11 cellular contexts compared by ENCODE assay signal in the genomic region with DNA sequence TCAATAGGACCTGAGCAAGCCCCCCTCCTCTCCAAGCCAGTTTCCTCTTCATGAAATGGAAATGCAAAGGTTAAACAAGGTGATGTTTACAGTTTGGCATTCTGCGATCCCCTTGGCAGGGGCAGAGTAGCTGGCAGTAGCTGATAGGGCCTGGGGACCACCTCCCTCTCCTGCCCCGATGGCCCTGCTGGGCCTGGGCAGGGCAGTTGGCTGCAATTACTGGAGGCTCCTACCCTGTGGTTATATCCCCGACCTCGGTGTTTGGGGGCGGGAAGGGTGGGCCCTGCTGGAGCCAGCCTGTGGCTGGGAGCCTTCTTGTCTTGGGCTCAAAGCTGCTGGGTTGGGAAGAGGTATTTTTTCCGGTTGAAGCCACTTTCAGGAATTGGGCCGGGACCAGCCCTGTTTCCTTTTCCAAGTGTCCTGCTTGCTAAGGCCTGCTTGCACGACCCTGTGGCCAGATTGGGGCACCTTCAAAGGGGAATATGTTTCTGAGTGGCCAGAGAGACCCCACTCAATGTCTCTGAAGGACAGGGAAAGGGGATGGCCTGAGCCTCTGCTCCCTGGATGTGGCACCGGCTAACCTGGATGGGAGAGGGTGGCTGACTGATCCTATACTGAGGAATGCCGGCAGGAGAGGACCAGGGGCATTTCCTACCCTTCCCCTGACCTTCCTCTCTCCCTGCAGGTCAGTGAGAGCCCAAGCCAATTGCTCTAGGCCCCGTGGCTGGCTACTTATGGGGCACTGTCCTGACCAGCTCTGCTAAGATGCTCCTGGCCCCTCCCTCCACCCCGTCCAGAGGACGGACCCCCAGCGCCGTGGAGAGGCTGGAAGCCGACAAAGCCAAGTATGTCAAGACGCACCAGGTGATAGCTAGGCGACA. TPM values are rescaled to one million over a fixed set of nuclear protein-coding genes. Genes with fewer than 3 reads are reported as not detected.
A peak's percentile ranks its signal among the peaks of the same experiment; 100 is the strongest.
DNase-seq lines count a peak whose midpoint lies in the region; ATAC-seq, FAIRE-seq and TF ChIP-seq lines count a peak whose summit lies in the region.
"Had no signal": no experiment of that assay in that cellular context is flagged by ENCODE, and none has a peak within 500 bp of the region (broad histone marks: within the 10 kb centered on the region; RNA-seq: fewer than 3 reads in every experiment).

No MANE protein-coding gene starts in this region.

- H3K4me3 ChIP-seq in BLaER1 (peak overlapping the region; percentile 69), Peyer's patch (peak overlapping the region; percentile 24 to 59 (median 52)), left ventricle myocardium inferior (peak overlapping the region; percentile 68), parathyroid adenoma (ENCODE audit: low read depth, low read length) (peak overlapping the region; percentile 42)

- H3K27me3 ChIP-seq in BLaER1, result no peaks in the 10 kb centered on the region
- H3K27me3 ChIP-seq in Peyer's patch, result peaks cover 0 to 10% of the 10 kb centered on the region in 2 donors
- peaks cover 3% of the 10 kb centered on the region for H3K27me3 ChIP-seq in left ventricle myocardium inferior (ENCODE audit: low read depth)
- H3K27me3 ChIP-seq in parathyroid adenoma (ENCODE audit: control insufficient read depth, insufficient read depth, low read length), result no peaks in the 10 kb centered on the region

- H3K4me1 ChIP-seq in BLaER1, result peaks cover 98% of the 10 kb centered on the region
- H3K4me1 ChIP-seq in Peyer's patch, result peaks cover 3 to 18% (median 10%) of the 10 kb centered on the region in 4 donors
- peaks cover 84% of the 10 kb centered on the region for H3K4me1 ChIP-seq in left ventricle myocardium inferior
- no peaks in the 10 kb centered on the region for H3K4me1 ChIP-seq in parathyroid adenoma

- H3K9me3 ChIP-seq in BLaER1 (no peaks in the 10 kb centered on the region), Peyer's patch (no peaks in the 10 kb centered on the region), left ventricle myocardium inferior (replicated peaks) (no peaks in the 10 kb centered on the region), parathyroid adenoma (ENCODE audit: control insufficient read depth, low read length) (no peaks in the 10 kb centered on the region)

- CTCF ChIA-PET in GM10248 (lab: Yijun Ruan, JAX), result interaction anchor here (1.2 to 1.5 kb wide), 2 partner anchors 16 to 49 kb away, joined by 4 read pairs; a partner anchor contains a TSS

- H3K9ac ChIP-seq in BLaER1, result peak overlapping the region; percentile 86
- no peak overlapping the region for H3K9ac ChIP-seq in parathyroid adenoma

- POLR2A ChIA-PET in GM10248 (lab: Yijun Ruan, JAX), result no interaction called here

- no peak for FAIRE-seq in HTR-8/SVneo (lab: Jason Lieb, UNC)
- FAIRE-seq: D721Med had no signal

- intact Hi-C loops in left ventricle myocardium inferior (cut with micrococcal nuclease), result no loop called here

- H2AFZ ChIP-seq in parathyroid adenoma, result peak overlapping the region; percentile 85

- peak overlapping the region; percentile 100 for H3K4me2 ChIP-seq in BLaER1
- H3K4me2 ChIP-seq in parathyroid adenoma (ENCODE audit: low read length), result peak overlapping the region; percentile 85

- ATAC-seq in HG03432 (IDR thresholded peaks at IDR 0.05; ENCODE audit: unreplicated experiment) (no peak), HG02870 (IDR thresholded peaks at IDR 0.05; ENCODE audit: unreplicated experiment) (no peak)

- no peaks in the 10 kb centered on the region for H3K79me2 ChIP-seq in parathyroid adenoma

- H3K27ac ChIP-seq in BLaER1 (peak overlapping the region; percentile 88), Peyer's patch (peak overlapping the region in 1 of 4 donors; percentile 3), left ventricle myocardium inferior (replicated peaks) (peak overlapping the region; percentile 98), parathyroid adenoma (peak overlapping the region; percentile 54)

- no peak for TF ChIP-seq POLR2A in Peyer's patch (IDR thresholded peaks at IDR 0.05)

- H4K20me1 ChIP-seq in BLaER1, result no peaks in the 10 kb centered on the region

- H3K36me3 ChIP-seq in BLaER1 (no peaks in the 10 kb centered on the region), Peyer's patch (no peaks in the 10 kb centered on the region), left ventricle myocardium inferior (no peaks in the 10 kb centered on the region), parathyroid adenoma (ENCODE audit: control insufficient read depth, insufficient read depth, low read length) (no peaks in the 10 kb centered on the region)

- no peak for TF ChIP-seq CTCF in Peyer's patch (IDR thresholded peaks at IDR 0.05)
- no peak for TF ChIP-seq CTCF in left ventricle myocardium inferior (IDR thresholded peaks at IDR 0.05; ENCODE audit: borderline replicate concordance)
- no peak for TF ChIP-seq CTCF in parathyroid adenoma (IDR thresholded peaks at IDR 0.05)
- no peak for TF ChIP-seq CTCF in GM10248 (IDR thresholded peaks at IDR 0.05; ENCODE audit: control extremely low read depth, extremely low read depth, low read depth, missing control alignments)

- DNase-seq in Peyer's patch (no peak), left ventricle myocardium inferior (no peak), HTR-8/SVneo (ENCODE audit: insufficient read length, low spot score) (no peak), GM10248 (ENCODE audit: extremely low spot score) (no peak)

RNA-seq across cellular contexts. Expression of a gene that starts 1.9 kb away (rescaled TPM):
- 1 to 10 TPM in 3 of 4 donors, not detected in 1; 1.3 to 6.6 (median 1.3) TPM for total RNA-seq in Peyer's patch
- total RNA-seq in left ventricle myocardium inferior, result 3.1 TPM
- total RNA-seq: M059J had no signal

RNA-seq across cellular contexts. Expression of a gene that starts 8.0 kb away (rescaled TPM):
- not detected for total RNA-seq in Peyer's patch
- not detected for total RNA-seq in left ventricle myocardium inferior
- total RNA-seq: M059J, pulmonary artery endothelial cell had no signal

RNA-seq across cellular contexts. Expression of a gene that starts 8.9 kb away (rescaled TPM):
- 10 to 100 TPM; 11.7 to 19.5 (median 15.5) TPM for total RNA-seq in Peyer's patch
- total RNA-seq in left ventricle myocardium inferior, result 13.7 TPM

RNA-seq across cellular contexts. Expression of a gene that starts 10.9 kb away (rescaled TPM):
- total RNA-seq in Peyer's patch (not detected), left ventricle myocardium inferior (not detected)
- total RNA-seq: M059J, pulmonary artery endothelial cell had no signal

RNA-seq across cellular contexts. Expression of a gene that starts 16.5 kb away (rescaled TPM):
- total RNA-seq in Peyer's patch (100 to 1,000 TPM in 2 of 4 donors, 10 to 100 TPM in 2; 28.9 to 160 (median 105) TPM), left ventricle myocardium inferior (1.8 TPM)
- total RNA-seq: pulmonary artery endothelial cell had no signal
